In genomic region chr3:44883213-44883955, GRCh38 we compare ENCODE assay signal across 18 cellular contexts. TPM values are rescaled to one million over a fixed set of nuclear protein-coding genes. Genes with fewer than 3 reads are reported as not detected.
A peak's percentile ranks its signal among the peaks of the same experiment; 100 is the strongest.
DNase-seq lines count a peak whose midpoint lies in the region; ATAC-seq and TF ChIP-seq lines count a peak whose summit lies in the region.
"Had no signal": no experiment of that assay in that cellular context is flagged by ENCODE, and none has a peak within 500 bp of the region (broad histone marks: within the 10 kb centered on the region; RNA-seq: fewer than 3 reads in every experiment).

No MANE protein-coding gene starts in this region.

- no peak overlapping the region for H2BK5ac ChIP-seq in neuronal stem cell (ENCODE audit: low read length)

- peaks cover 26 to 34% of the 10 kb centered on the region in 2 donors for H3K27me3 Mint-ChIP-seq in stimulated activated naive B cell treated with anti-CD40 and anti-IgM and Interleukin-4, amounts not matched to agents 10 μg/mL and 1 μg/mL and 100 μg/mL, for 72 hours
- peaks cover 29 to 57% of the 10 kb centered on the region in 2 donors for H3K27me3 Mint-ChIP-seq in effector memory CD8-positive, alpha-beta T cell

- no peaks in the 10 kb centered on the region for H3K79me1 ChIP-seq in neuronal stem cell (ENCODE audit: low read depth, low read length)

- H3K36me3 Mint-ChIP-seq in stimulated activated naive B cell treated with anti-CD40 and anti-IgM and Interleukin-4, amounts not matched to agents 10 μg/mL and 1 μg/mL and 100 μg/mL, for 72 hours = no peaks in the 10 kb centered on the region
- H3K36me3 Mint-ChIP-seq in effector memory CD8-positive, alpha-beta T cell (ENCODE audit: insufficient read depth) = no peaks in the 10 kb centered on the region
- H3K36me3 Mint-ChIP-seq: activated naive CD4-positive, alpha-beta T cell treated with anti-CD3 and anti-CD28 coated beads, Interleukin-2, amount 50 U/mL, for 24 hours; naive B cell; T-cell had no signal

- WGBS in GM23248 (ENCODE audit: low coverage in 1 of 2, low lambda C conversion rate in 2 of 2, missing lambda C conversion rate in 2 of 2), 2 experiments = 81 to 85% methylated on average over 5 of the region's 5 CpGs
- no CpG with 5 or more reads among the region's 5 CpGs for WGBS in neuronal stem cell (ENCODE audit: extremely low coverage in 2 of 2, insufficient read length in 2 of 2, insufficient replicate concordance in 1 of 2), 2 donors

- H4K20me1 ChIP-seq in GM23248 (ENCODE audit: insufficient read depth) (no peaks in the 10 kb centered on the region), OCI-LY3 (ENCODE audit: insufficient read depth, low read length) (no peaks in the 10 kb centered on the region)

- H3K4ac ChIP-seq in neuronal stem cell (ENCODE audit: low read length) = no peak overlapping the region

- H3K9me3 ChIP-seq in GM23248 (ENCODE audit: low read depth) (no peaks in the 10 kb centered on the region), OCI-LY3 (ENCODE audit: insufficient read depth, low read length) (no peaks in the 10 kb centered on the region), neuronal stem cell (replicated peaks in 1 of 2; ENCODE audit: control insufficient read depth in 2 of 2, insufficient read depth in 1 of 2, low read depth in 1 of 2, low read length in 2 of 2) (no peaks in the 10 kb centered on the region)
- H3K9me3 ChIP-seq: tibial nerve had no signal

- H3K27ac ChIP-seq in GM23248 (peak overlapping the region; percentile 74), OCI-LY3 (ENCODE audit: low read length) (no peak overlapping the region), coronary artery (no peak overlapping the region), neuronal stem cell (replicated peaks; ENCODE audit: low read length) (no peak overlapping the region)
- H3K27ac ChIP-seq: tibial nerve had no signal

- no peak overlapping the region for H2AK5ac ChIP-seq in neuronal stem cell (ENCODE audit: low read depth, low read length)

- H3K9me3 Mint-ChIP-seq in stimulated activated naive B cell treated with anti-CD40 and anti-IgM and Interleukin-4, amounts not matched to agents 10 μg/mL and 1 μg/mL and 100 μg/mL, for 72 hours = no peaks in the 10 kb centered on the region
- H3K9me3 Mint-ChIP-seq in effector memory CD8-positive, alpha-beta T cell = no peaks in the 10 kb centered on the region
- H3K9me3 Mint-ChIP-seq: activated naive CD4-positive, alpha-beta T cell treated with anti-CD3 and anti-CD28 coated beads, Interleukin-2, amount 50 U/mL, for 24 hours; T-cell had no signal

- no peaks in the 10 kb centered on the region for H3K79me2 ChIP-seq in GM23248 (ENCODE audit: insufficient read depth)
- H3K79me2 ChIP-seq in OCI-LY3 (ENCODE audit: low read length) = no peaks in the 10 kb centered on the region

- no peak overlapping the region for H2BK15ac ChIP-seq in neuronal stem cell (ENCODE audit: low read length)

- no peak overlapping the region for H2BK12ac ChIP-seq in neuronal stem cell (ENCODE audit: low read length)

- peak; percentile 30 for TF ChIP-seq CTCF in OCI-LY3 (IDR thresholded peaks at IDR 0.05; ENCODE audit: low read depth, low read length)
- TF ChIP-seq CTCF in coronary artery (IDR thresholded peaks at IDR 0.05) = no peak

- H3K9ac ChIP-seq in GM23248 (peak overlapping the region; percentile 49), OCI-LY3 (ENCODE audit: low read length) (no peak overlapping the region), neuronal stem cell (ENCODE audit: low read depth, low read length, poor library complexity) (no peak overlapping the region)

- H3K4me3 Mint-ChIP-seq in stimulated activated naive B cell treated with anti-CD40 and anti-IgM and Interleukin-4, amounts not matched to agents 10 μg/mL and 1 μg/mL and 100 μg/mL, for 72 hours = no peak overlapping the region
- H3K4me3 Mint-ChIP-seq in effector memory CD8-positive, alpha-beta T cell = no peak overlapping the region
- H3K4me3 Mint-ChIP-seq: activated naive CD4-positive, alpha-beta T cell treated with anti-CD3 and anti-CD28 coated beads, Interleukin-2, amount 50 U/mL, for 24 hours; naive B cell; T-cell had no signal

- H2AFZ ChIP-seq in GM23248 = peak overlapping the region; percentile 44
- no peak overlapping the region for H2AFZ ChIP-seq in OCI-LY3 (ENCODE audit: low read depth, low read length)
- no peak overlapping the region for H2AFZ ChIP-seq in neuronal stem cell (ENCODE audit: low read length)

- no peak overlapping the region for H4K91ac ChIP-seq in neuronal stem cell (ENCODE audit: low read depth, low read length, poor library complexity)

- in situ Hi-C loops in GM23248 (cut with MboI) = no loop called here

- no peak overlapping the region for H2BK120ac ChIP-seq in neuronal stem cell (ENCODE audit: low read depth, low read length)

- no peak overlapping the region for H3K23ac ChIP-seq in neuronal stem cell (ENCODE audit: low read depth, low read length, poor library complexity)

- H3K18ac ChIP-seq in neuronal stem cell (ENCODE audit: low read length) = no peak overlapping the region

- no peaks in the 10 kb centered on the region for H3K9me2 ChIP-seq in GM23248 (ENCODE audit: insufficient read depth)

- intact Hi-C loops in left cardiac atrium (cut with DNase I) = no loop called here

- peak overlapping the region; percentile 32 for H3K4me3 ChIP-seq in GM23248
- no peak overlapping the region for H3K4me3 ChIP-seq in OCI-LY3 (ENCODE audit: low read length)
- no peak overlapping the region for H3K4me3 ChIP-seq in coronary artery
- no peak overlapping the region for H3K4me3 ChIP-seq in neuronal stem cell (ENCODE audit: low read length in 2 of 2)
- H3K4me3 ChIP-seq: tibial nerve had no signal

- H3K4me1 ChIP-seq in GM23248 (ENCODE audit: insufficient read depth) = peaks cover 25% of the 10 kb centered on the region
- no peaks in the 10 kb centered on the region for H3K4me1 ChIP-seq in OCI-LY3 (ENCODE audit: low read length)
- H3K4me1 ChIP-seq in neuronal stem cell (ENCODE audit: control insufficient read depth in 2 of 2, insufficient read depth in 1 of 2, low read depth in 1 of 2, low read length in 2 of 2) = no peaks in the 10 kb centered on the region

- H3K14ac ChIP-seq in neuronal stem cell (ENCODE audit: low read length) = no peak overlapping the region

- H3K27me3 ChIP-seq in GM23248 (replicated peaks; ENCODE audit: insufficient read depth) (no peaks in the 10 kb centered on the region), OCI-LY3 (ENCODE audit: low read depth, low read length) (peaks cover 10% of the 10 kb centered on the region; the same call in 1 of the 2 replicates), neuronal stem cell (ENCODE audit: control insufficient read depth in 3 of 3, insufficient read depth in 3 of 3, low read depth in 1 of 3, low read length in 3 of 3) (peaks cover 0 to 5% (median 0%) of the 10 kb centered on the region in 3 experiments)
- H3K27me3 ChIP-seq: tibial nerve had no signal

- no peak overlapping the region for H3K27ac Mint-ChIP-seq in stimulated activated naive B cell treated with anti-CD40 and anti-IgM and Interleukin-4, amounts not matched to agents 10 μg/mL and 1 μg/mL and 100 μg/mL, for 72 hours
- no peak overlapping the region for H3K27ac Mint-ChIP-seq in effector memory CD8-positive, alpha-beta T cell
- H3K27ac Mint-ChIP-seq: activated naive CD4-positive, alpha-beta T cell treated with anti-CD3 and anti-CD28 coated beads, Interleukin-2, amount 50 U/mL, for 24 hours; naive B cell; T-cell had no signal

- H3K4me2 ChIP-seq in GM23248 (ENCODE audit: unreplicated experiment) = peak overlapping the region; percentile 58
- no peak overlapping the region for H3K4me2 ChIP-seq in OCI-LY3 (ENCODE audit: low read length)
- H3K4me2 ChIP-seq in neuronal stem cell (ENCODE audit: insufficient read depth, low read length, poor library complexity, severe bottlenecking) = no peak overlapping the region

- no peaks in the 10 kb centered on the region for H3K4me1 Mint-ChIP-seq in stimulated activated naive B cell treated with anti-CD40 and anti-IgM and Interleukin-4, amounts not matched to agents 10 μg/mL and 1 μg/mL and 100 μg/mL, for 72 hours
- H3K4me1 Mint-ChIP-seq in effector memory CD8-positive, alpha-beta T cell (ENCODE audit: low read depth in 2 of 2) = no peaks in the 10 kb centered on the region
- H3K4me1 Mint-ChIP-seq: activated naive CD4-positive, alpha-beta T cell treated with anti-CD3 and anti-CD28 coated beads, Interleukin-2, amount 50 U/mL, for 24 hours; T-cell had no signal

- H3K36me3 ChIP-seq in GM23248 (ENCODE audit: low read depth) = no peaks in the 10 kb centered on the region
- no peaks in the 10 kb centered on the region for H3K36me3 ChIP-seq in OCI-LY3 (replicated peaks; ENCODE audit: low read depth, low read length)
- H3K36me3 ChIP-seq in neuronal stem cell (replicated peaks in 1 of 2; ENCODE audit: control insufficient read depth in 2 of 2, insufficient read depth in 2 of 2, low read length in 2 of 2) = no peaks in the 10 kb centered on the region
- H3K36me3 ChIP-seq: tibial nerve had no signal

- H4K8ac ChIP-seq in neuronal stem cell (ENCODE audit: low read depth, low read length) = peak overlapping the region; percentile 19

- 0 out of 2 replicates have a peak, but pooled peaks cover 10% of the 10 kb centered on the region for H3F3A ChIP-seq in GM23248 (ENCODE audit: insufficient read depth)

- DNase-seq in GM23248 = peak; percentile 10
- peak; percentile 36 for DNase-seq in coronary artery (ENCODE audit: low spot score)
- DNase-seq in neuronal stem cell (ENCODE audit: low spot score) = no peak
- DNase-seq in stimulated activated naive B cell treated with anti-CD40 and anti-IgM and Interleukin-4, amounts not matched to agents 10 μg/mL and 1 μg/mL and 100 μg/mL, for 72 hours = no peak
- no peak for DNase-seq in left cardiac atrium
- DNase-seq in effector memory CD8-positive, alpha-beta T cell = no peak
- DNase-seq: activated CD8-positive, alpha-beta memory T cell treated with anti-CD3 and anti-CD28 coated beads, Interleukin-2, amount 50 U/mL, for 4 hours; hippocampal formation; naive B cell; OCI-M1; T-cell had no signal

- no peak for ATAC-seq in stimulated activated naive B cell treated with anti-CD40 and anti-IgM and Interleukin-4, amounts not matched to agents 10 μg/mL and 1 μg/mL and 100 μg/mL, for 72 hours (replicated peaks)
- no peak for ATAC-seq in left cardiac atrium
- ATAC-seq in GM21515 (IDR thresholded peaks at IDR 0.05; ENCODE audit: unreplicated experiment) = no peak
- no peak for ATAC-seq in effector memory CD8-positive, alpha-beta T cell (replicated peaks)
- ATAC-seq: activated CD4-positive, CD25-positive, alpha-beta regulatory T cell treated with anti-CD3 and anti-CD28 coated beads, Interleukin-2, amount 50 U/mL, for 24 hours; left lobe of liver; T-cell had no signal

RNA-seq across cellular contexts. Expression of gene TGM4, which starts 9.0 kb away (rescaled TPM):
- total RNA-seq in GM23248 (2014; rRNA removed; shearing (Covaris generic)) = not detected in 2 replicates
- not detected in 2 replicates for polyA plus RNA-seq in GM23248 (2016; fragmentation: Nextera tagmentation; extraction: Ambion mirVana)
- polyA plus RNA-seq in neuronal stem cell (2013, experiment 1 of 2) = 0.07 TPM
- 0.08 TPM for polyA plus RNA-seq in neuronal stem cell (2013, experiment 2 of 2)
- not detected for total RNA-seq in left cardiac atrium
- total RNA-seq: epithelial cell of proximal tubule, left lobe of liver, T-cell, tibial nerve had no signal

RNA-seq across cellular contexts. Expression of gene TMEM42, which starts 21.7 kb away (rescaled TPM):
- total RNA-seq in GM23248 (2014; rRNA removed; shearing (Covaris generic)) = 23.2 and 33.8 TPM in 2 replicates
- polyA plus RNA-seq in GM23248 (2016; fragmentation: Nextera tagmentation; extraction: Ambion mirVana) = 34.2 and 35.0 TPM in 2 replicates
- polyA plus RNA-seq in neuronal stem cell (2013, experiment 1 of 2) = 24.1 TPM
- polyA plus RNA-seq in neuronal stem cell (2013, experiment 2 of 2) = 24.5 TPM
- 10 to 100 TPM in 1 of 2 donors, 1 to 10 TPM in 1; 7.4 to 10.4 TPM for total RNA-seq in left cardiac atrium

Comparison
In these comparisons a context has a peak if more than half of its experiments do, and no peak if none do; other contexts are left out.
1. DNase-seq: peak in GM23248 (single experiment) and coronary artery (single experiment); none in neuronal stem cell (single experiment), stimulated activated naive B cell treated with anti-CD40 and anti-IgM and Interleukin-4, amounts not matched to agents 10 μg/mL and 1 μg/mL and 100 μg/mL, for 72 hours (single experiment), left cardiac atrium (single experiment) and effector memory CD8-positive, alpha-beta T cell (0 of 3).